Comparison of ENCODE assay signal across 1 cellular context in the genomic region with DNA sequence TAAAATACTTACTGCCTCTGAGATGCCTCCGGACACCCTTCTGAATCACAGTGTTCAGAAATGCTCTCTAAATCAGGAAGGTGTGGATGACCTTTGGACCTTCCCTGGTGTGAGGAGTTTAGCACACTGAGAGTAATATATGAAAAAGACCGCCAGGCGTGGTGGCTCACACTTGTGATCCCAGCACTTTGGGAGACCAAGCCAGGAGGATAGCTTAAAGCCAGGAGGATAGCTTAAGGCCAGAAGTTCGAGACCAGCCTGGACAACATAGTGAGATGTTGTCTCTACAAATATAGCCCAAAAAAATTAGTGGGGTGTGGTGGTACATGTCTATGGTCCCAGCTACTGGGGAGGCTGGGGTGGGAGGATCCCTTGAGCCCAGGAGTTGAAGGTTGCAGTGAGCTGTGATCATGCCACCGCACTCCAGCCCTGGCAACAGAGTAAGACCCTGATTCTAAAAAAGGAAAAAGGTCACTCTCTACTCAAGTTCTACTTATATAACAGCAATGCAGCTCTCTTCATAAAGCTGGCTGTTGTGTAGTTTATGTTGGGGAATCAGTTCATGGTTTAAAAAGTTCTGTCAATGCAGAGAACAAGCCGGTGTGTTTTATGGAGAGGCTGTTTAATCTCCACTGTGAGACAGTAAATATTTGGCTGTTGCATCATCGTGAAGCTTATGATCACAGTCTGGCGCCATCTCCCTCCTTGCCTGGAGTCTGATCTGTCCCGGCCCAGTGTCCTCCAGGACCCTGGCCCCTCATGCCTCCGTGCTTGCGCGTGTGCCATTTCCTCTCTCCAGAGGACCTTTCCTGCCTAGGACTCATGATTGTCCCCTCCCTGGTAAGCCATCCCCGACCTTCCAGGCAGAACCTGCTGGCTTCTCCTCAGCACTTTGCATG.
TF ChIP-seq lines count a peak whose summit lies in the region.

No MANE protein-coding gene starts in this region.

TF ChIP-seq in HepG2, 621 proteins besides CTCF, POLR2A, EP300 and RAD21 (continued from another document and continues in another):
- TF ChIP-seq, protein P1, sequence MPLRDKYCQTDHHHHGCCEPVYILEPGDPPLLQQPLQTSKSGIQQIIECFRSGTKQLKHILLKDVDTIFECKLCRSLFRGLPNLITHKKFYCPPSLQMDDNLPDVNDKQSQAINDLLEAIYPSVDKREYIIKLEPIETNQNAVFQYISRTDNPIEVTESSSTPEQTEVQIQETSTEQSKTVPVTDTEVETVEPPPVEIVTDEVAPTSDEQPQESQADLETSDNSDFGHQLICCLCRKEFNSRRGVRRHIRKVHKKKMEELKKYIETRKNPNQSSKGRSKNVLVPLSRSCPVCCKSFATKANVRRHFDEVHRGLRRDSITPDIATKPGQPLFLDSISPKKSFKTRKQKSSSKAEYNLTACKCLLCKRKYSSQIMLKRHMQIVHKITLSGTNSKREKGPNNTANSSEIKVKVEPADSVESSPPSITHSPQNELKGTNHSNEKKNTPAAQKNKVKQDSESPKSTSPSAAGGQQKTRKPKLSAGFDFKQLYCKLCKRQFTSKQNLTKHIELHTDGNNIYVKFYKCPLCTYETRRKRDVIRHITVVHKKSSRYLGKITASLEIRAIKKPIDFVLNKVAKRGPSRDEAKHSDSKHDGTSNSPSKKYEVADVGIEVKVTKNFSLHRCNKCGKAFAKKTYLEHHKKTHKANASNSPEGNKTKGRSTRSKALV (CRISPR knock-in tag; IDR thresholded peaks at IDR 0.05): peak; percentile 74
- peak; percentile 67; the same call in 1 of the 2 replicates for TF ChIP-seq ZNF230 (CRISPR knock-in tag; IDR thresholded peaks at IDR 0.05)
- TF ChIP-seq ESRRA (CRISPR knock-in tag; IDR thresholded peaks at IDR 0.05; ENCODE audit: low read depth): peak; percentile 90
- peak; percentile 98 for TF ChIP-seq SALL1 (CRISPR knock-in tag; IDR thresholded peaks at IDR 0.05)
- peak; percentile 73 for TF ChIP-seq THAP11 (CRISPR knock-in tag; IDR thresholded peaks at IDR 0.05)
- peak; percentile 65 for TF ChIP-seq YY1 (IDR thresholded peaks at IDR 0.05; ENCODE audit: insufficient read depth, insufficient replicate concordance, low read depth, low read length)
- TF ChIP-seq, protein P2, sequence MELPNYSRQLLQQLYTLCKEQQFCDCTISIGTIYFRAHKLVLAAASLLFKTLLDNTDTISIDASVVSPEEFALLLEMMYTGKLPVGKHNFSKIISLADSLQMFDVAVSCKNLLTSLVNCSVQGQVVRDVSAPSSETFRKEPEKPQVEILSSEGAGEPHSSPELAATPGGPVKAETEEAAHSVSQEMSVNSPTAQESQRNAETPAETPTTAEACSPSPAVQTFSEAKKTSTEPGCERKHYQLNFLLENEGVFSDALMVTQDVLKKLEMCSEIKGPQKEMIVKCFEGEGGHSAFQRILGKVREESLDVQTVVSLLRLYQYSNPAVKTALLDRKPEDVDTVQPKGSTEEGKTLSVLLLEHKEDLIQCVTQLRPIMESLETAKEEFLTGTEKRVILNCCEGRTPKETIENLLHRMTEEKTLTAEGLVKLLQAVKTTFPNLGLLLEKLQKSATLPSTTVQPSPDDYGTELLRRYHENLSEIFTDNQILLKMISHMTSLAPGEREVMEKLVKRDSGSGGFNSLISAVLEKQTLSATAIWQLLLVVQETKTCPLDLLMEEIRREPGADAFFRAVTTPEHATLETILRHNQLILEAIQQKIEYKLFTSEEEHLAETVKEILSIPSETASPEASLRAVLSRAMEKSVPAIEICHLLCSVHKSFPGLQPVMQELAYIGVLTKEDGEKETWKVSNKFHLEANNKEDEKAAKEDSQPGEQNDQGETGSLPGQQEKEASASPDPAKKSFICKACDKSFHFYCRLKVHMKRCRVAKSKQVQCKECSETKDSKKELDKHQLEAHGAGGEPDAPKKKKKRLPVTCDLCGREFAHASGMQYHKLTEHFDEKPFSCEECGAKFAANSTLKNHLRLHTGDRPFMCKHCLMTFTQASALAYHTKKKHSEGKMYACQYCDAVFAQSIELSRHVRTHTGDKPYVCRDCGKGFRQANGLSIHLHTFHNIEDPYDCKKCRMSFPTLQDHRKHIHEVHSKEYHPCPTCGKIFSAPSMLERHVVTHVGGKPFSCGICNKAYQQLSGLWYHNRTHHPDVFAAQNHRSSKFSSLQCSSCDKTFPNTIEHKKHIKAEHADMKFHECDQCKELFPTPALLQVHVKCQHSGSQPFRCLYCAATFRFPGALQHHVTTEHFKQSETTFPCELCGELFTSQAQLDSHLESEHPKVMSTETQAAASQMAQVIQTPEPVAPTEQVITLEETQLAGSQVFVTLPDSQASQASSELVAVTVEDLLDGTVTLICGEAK (IDR thresholded peaks at IDR 0.05): no peak
- TF ChIP-seq, protein P2 (CRISPR knock-in tag; IDR thresholded peaks at IDR 0.05): no peak
- no peak for TF ChIP-seq ZFP36L2 (CRISPR knock-in tag; IDR thresholded peaks at IDR 0.05)
- peak; percentile 73; the same call in 1 of the 2 replicates for TF ChIP-seq SMAD3 (CRISPR knock-in tag; IDR thresholded peaks at IDR 0.05)
- TF ChIP-seq, protein P3, sequence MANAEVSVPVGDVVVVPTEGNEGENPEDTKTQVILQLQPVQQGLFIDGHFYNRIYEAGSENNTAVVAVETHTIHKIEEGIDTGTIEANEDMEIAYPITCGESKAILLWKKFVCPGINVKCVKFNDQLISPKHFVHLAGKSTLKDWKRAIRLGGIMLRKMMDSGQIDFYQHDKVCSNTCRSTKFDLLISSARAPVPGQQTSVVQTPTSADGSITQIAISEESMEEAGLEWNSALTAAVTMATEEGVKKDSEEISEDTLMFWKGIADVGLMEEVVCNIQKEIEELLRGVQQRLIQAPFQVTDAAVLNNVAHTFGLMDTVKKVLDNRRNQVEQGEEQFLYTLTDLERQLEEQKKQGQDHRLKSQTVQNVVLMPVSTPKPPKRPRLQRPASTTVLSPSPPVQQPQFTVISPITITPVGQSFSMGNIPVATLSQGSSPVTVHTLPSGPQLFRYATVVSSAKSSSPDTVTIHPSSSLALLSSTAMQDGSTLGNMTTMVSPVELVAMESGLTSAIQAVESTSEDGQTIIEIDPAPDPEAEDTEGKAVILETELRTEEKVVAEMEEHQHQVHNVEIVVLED (CRISPR knock-in tag; IDR thresholded peaks at IDR 0.05; ENCODE audit: borderline replicate concordance): no peak
- TF ChIP-seq ZC3H4 (CRISPR knock-in tag; IDR thresholded peaks at IDR 0.05; ENCODE audit: borderline replicate concordance): no peak
- no peak for TF ChIP-seq ZBTB1 (CRISPR knock-in tag; IDR thresholded peaks at IDR 0.05; ENCODE audit: borderline replicate concordance)
- no peak; the same call in 1 of the 2 replicates for TF ChIP-seq ZSCAN29 (CRISPR knock-in tag; conservative IDR thresholded peaks at IDR 0.05)
- TF ChIP-seq ZNF563 (CRISPR knock-in tag; IDR thresholded peaks at IDR 0.05): peak; percentile 75; the same call in 1 of the 2 replicates
- peak; percentile 81; the same call in 1 of the 2 replicates for TF ChIP-seq ZNF556 (CRISPR knock-in tag; IDR thresholded peaks at IDR 0.05; ENCODE audit: borderline replicate concordance)
- no peak for TF ChIP-seq ZNF510 (CRISPR knock-in tag; IDR thresholded peaks at IDR 0.05; ENCODE audit: low read depth)
- TF ChIP-seq, protein P4, sequence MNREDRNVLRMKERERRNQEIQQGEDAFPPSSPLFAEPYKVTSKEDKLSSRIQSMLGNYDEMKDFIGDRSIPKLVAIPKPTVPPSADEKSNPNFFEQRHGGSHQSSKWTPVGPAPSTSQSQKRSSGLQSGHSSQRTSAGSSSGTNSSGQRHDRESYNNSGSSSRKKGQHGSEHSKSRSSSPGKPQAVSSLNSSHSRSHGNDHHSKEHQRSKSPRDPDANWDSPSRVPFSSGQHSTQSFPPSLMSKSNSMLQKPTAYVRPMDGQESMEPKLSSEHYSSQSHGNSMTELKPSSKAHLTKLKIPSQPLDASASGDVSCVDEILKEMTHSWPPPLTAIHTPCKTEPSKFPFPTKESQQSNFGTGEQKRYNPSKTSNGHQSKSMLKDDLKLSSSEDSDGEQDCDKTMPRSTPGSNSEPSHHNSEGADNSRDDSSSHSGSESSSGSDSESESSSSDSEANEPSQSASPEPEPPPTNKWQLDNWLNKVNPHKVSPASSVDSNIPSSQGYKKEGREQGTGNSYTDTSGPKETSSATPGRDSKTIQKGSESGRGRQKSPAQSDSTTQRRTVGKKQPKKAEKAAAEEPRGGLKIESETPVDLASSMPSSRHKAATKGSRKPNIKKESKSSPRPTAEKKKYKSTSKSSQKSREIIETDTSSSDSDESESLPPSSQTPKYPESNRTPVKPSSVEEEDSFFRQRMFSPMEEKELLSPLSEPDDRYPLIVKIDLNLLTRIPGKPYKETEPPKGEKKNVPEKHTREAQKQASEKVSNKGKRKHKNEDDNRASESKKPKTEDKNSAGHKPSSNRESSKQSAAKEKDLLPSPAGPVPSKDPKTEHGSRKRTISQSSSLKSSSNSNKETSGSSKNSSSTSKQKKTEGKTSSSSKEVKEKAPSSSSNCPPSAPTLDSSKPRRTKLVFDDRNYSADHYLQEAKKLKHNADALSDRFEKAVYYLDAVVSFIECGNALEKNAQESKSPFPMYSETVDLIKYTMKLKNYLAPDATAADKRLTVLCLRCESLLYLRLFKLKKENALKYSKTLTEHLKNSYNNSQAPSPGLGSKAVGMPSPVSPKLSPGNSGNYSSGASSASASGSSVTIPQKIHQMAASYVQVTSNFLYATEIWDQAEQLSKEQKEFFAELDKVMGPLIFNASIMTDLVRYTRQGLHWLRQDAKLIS (CRISPR knock-in tag; IDR thresholded peaks at IDR 0.05): no peak
- TF ChIP-seq ZNF264 (CRISPR knock-in tag; IDR thresholded peaks at IDR 0.05): peak; percentile 81
- peak; percentile 95 for TF ChIP-seq MED1 (CRISPR knock-in tag; IDR thresholded peaks at IDR 0.05)
- TF ChIP-seq, protein P5, sequence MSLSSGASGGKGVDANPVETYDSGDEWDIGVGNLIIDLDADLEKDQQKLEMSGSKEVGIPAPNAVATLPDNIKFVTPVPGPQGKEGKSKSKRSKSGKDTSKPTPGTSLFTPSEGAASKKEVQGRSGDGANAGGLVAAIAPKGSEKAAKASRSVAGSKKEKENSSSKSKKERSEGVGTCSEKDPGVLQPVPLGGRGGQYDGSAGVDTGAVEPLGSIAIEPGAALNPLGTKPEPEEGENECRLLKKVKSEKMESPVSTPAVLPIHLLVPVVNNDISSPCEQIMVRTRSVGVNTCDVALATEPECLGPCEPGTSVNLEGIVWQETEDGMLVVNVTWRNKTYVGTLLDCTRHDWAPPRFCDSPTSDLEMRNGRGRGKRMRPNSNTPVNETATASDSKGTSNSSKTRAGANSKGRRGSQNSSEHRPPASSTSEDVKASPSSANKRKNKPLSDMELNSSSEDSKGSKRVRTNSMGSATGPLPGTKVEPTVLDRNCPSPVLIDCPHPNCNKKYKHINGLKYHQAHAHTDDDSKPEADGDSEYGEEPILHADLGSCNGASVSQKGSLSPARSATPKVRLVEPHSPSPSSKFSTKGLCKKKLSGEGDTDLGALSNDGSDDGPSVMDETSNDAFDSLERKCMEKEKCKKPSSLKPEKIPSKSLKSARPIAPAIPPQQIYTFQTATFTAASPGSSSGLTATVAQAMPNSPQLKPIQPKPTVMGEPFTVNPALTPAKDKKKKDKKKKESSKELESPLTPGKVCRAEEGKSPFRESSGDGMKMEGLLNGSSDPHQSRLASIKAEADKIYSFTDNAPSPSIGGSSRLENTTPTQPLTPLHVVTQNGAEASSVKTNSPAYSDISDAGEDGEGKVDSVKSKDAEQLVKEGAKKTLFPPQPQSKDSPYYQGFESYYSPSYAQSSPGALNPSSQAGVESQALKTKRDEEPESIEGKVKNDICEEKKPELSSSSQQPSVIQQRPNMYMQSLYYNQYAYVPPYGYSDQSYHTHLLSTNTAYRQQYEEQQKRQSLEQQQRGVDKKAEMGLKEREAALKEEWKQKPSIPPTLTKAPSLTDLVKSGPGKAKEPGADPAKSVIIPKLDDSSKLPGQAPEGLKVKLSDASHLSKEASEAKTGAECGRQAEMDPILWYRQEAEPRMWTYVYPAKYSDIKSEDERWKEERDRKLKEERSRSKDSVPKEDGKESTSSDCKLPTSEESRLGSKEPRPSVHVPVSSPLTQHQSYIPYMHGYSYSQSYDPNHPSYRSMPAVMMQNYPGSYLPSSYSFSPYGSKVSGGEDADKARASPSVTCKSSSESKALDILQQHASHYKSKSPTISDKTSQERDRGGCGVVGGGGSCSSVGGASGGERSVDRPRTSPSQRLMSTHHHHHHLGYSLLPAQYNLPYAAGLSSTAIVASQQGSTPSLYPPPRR (CRISPR knock-in tag; IDR thresholded peaks at IDR 0.05; ENCODE audit: borderline replicate concordance): peak; percentile 97
- no peak for TF ChIP-seq ZKSCAN5 (CRISPR knock-in tag; IDR thresholded peaks at IDR 0.05)
- TF ChIP-seq LCORL (IDR thresholded peaks at IDR 0.05): no peak
- peak; percentile 92 for TF ChIP-seq LCORL (CRISPR knock-in tag; IDR thresholded peaks at IDR 0.05)
- TF ChIP-seq, protein P6, sequence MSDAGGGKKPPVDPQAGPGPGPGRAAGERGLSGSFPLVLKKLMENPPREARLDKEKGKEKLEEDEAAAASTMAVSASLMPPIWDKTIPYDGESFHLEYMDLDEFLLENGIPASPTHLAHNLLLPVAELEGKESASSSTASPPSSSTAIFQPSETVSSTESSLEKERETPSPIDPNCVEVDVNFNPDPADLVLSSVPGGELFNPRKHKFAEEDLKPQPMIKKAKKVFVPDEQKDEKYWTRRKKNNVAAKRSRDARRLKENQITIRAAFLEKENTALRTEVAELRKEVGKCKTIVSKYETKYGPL (CRISPR knock-in tag; IDR thresholded peaks at IDR 0.05): peak; percentile 82
- TF ChIP-seq ZNF501 (CRISPR knock-in tag; IDR thresholded peaks at IDR 0.05): peak; percentile 32; the same call in 1 of the 2 replicates
